In the genomic region with DNA sequence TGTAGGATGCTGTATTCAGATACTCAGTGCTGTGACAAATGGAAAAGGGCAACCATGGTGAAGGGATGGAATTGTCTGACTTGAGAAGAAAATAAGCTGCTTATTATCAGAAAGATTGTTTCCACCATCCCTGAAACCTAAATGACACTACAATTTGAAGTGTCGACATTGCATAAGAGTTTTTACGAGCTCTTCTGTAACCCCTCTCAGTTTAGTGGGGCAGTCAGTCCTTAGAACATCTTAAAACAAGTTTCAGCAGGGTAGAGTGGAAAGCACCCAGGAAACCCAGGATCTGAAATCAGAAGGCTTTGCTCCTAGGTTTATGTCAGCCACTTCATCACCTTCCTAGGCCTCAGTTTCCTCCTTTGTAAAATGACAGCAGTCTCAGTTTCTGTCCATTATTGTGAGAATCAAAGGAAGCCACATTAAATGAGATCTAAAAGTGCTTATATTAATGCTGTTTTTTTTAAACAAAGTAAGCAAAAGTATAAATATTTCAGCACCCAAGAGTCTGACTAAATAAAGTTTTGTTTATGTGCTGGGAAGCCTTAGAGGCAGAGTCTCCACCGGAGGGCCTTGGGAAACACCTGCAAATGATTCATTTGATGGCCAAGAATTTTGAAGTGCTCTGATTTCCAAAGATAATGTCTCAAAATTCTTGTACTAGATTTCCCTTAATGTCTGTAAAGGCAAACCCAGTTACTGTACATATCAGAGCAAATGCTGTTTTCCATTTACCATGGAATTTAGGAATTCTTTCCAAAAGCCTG, we compare ENCODE assay signal across 2 cellular contexts.
A peak's percentile ranks its signal among the peaks of the same experiment; 100 is the strongest.
TF ChIP-seq lines count a peak whose summit lies in the region.

No MANE protein-coding gene starts in this region.

TF ChIP-seq in liver, 16 proteins besides CTCF, POLR2A, EP300 and RAD21:
- TF ChIP-seq SP1 (IDR thresholded peaks at IDR 0.05) (no peak), HNF4G (IDR thresholded peaks at IDR 0.05) (no peak), JUND (IDR thresholded peaks at IDR 0.05) (no peak)
- TF ChIP-seq, protein P1, sequence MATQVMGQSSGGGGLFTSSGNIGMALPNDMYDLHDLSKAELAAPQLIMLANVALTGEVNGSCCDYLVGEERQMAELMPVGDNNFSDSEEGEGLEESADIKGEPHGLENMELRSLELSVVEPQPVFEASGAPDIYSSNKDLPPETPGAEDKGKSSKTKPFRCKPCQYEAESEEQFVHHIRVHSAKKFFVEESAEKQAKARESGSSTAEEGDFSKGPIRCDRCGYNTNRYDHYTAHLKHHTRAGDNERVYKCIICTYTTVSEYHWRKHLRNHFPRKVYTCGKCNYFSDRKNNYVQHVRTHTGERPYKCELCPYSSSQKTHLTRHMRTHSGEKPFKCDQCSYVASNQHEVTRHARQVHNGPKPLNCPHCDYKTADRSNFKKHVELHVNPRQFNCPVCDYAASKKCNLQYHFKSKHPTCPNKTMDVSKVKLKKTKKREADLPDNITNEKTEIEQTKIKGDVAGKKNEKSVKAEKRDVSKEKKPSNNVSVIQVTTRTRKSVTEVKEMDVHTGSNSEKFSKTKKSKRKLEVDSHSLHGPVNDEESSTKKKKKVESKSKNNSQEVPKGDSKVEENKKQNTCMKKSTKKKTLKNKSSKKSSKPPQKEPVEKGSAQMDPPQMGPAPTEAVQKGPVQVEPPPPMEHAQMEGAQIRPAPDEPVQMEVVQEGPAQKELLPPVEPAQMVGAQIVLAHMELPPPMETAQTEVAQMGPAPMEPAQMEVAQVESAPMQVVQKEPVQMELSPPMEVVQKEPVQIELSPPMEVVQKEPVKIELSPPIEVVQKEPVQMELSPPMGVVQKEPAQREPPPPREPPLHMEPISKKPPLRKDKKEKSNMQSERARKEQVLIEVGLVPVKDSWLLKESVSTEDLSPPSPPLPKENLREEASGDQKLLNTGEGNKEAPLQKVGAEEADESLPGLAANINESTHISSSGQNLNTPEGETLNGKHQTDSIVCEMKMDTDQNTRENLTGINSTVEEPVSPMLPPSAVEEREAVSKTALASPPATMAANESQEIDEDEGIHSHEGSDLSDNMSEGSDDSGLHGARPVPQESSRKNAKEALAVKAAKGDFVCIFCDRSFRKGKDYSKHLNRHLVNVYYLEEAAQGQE (IDR thresholded peaks at IDR 0.05): peak; percentile 1

TF ChIP-seq in HepG2, 621 proteins besides CTCF, POLR2A, EP300 and RAD21:
- no peak for TF ChIP-seq HNRNPK (IDR thresholded peaks at IDR 0.05; ENCODE audit: low read depth, low read length, poor library complexity, severe bottlenecking)
- TF ChIP-seq ZNF33B (CRISPR knock-in tag; IDR thresholded peaks at IDR 0.05): no peak
- no peak for TF ChIP-seq MIXL1 (CRISPR knock-in tag; IDR thresholded peaks at IDR 0.05)
- TF ChIP-seq CCAR2 (optimal IDR thresholded peaks at IDR 0.05; ENCODE audit: low read depth, low read length): no peak
- no peak for TF ChIP-seq HDAC2 (CRISPR knock-in tag; IDR thresholded peaks at IDR 0.05)
- no peak for TF ChIP-seq ZSCAN25 (CRISPR knock-in tag; IDR thresholded peaks at IDR 0.05)
- TF ChIP-seq HNRNPUL1 (IDR thresholded peaks at IDR 0.05; ENCODE audit: low read depth, low read length): no peak
- no peak for TF ChIP-seq SPEN (CRISPR knock-in tag; IDR thresholded peaks at IDR 0.05; ENCODE audit: low read depth)
- TF ChIP-seq NR1H2 (CRISPR knock-in tag; IDR thresholded peaks at IDR 0.05; ENCODE audit: borderline replicate concordance, low read depth): no peak
- TF ChIP-seq EZH2 (conservative IDR thresholded peaks at IDR 0.05; ENCODE audit: low read depth, low read length): no peak
- TF ChIP-seq MBD4 (IDR thresholded peaks at IDR 0.05; ENCODE audit: borderline replicate concordance, low read length): no peak
- no peak for TF ChIP-seq AGO1 (IDR thresholded peaks at IDR 0.05; ENCODE audit: low read depth, low read length, poor library complexity, severe bottlenecking)
- TF ChIP-seq, protein P2, sequence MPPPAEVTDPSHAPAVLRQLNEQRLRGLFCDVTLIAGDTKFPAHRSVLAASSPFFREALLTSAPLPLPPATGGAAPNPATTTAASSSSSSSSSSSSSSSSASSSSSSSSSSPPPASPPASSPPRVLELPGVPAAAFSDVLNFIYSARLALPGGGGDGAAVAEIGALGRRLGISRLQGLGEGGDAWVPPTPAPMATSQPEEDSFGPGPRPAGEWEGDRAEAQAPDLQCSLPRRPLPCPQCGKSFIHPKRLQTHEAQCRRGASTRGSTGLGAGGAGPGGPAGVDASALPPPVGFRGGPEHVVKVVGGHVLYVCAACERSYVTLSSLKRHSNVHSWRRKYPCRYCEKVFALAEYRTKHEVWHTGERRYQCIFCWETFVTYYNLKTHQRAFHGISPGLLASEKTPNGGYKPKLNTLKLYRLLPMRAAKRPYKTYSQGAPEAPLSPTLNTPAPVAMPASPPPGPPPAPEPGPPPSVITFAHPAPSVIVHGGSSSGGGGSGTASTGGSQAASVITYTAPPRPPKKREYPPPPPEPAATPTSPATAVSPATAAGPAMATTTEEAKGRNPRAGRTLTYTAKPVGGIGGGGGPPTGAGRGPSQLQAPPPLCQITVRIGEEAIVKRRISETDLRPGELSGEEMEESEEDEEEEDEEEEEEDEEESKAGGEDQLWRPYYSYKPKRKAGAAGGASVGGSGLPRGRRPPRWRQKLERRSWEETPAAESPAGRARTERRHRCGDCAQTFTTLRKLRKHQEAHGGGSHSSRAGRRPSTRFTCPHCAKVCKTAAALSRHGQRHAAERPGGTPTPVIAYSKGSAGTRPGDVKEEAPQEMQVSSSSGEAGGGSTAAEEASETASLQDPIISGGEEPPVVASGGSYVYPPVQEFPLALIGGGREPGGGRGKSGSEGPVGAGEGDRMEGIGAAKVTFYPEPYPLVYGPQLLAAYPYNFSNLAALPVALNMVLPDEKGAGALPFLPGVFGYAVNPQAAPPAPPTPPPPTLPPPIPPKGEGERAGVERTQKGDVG (CRISPR knock-in tag; IDR thresholded peaks at IDR 0.05; ENCODE audit: borderline replicate concordance): no peak
- no peak for TF ChIP-seq AGO2 (optimal IDR thresholded peaks at IDR 0.05; ENCODE audit: low read depth, low read length)
- no peak for TF ChIP-seq NFKBIZ (CRISPR knock-in tag; IDR thresholded peaks at IDR 0.05)
- TF ChIP-seq ZFY (CRISPR knock-in tag; IDR thresholded peaks at IDR 0.05): no peak
- TF ChIP-seq, protein P3, sequence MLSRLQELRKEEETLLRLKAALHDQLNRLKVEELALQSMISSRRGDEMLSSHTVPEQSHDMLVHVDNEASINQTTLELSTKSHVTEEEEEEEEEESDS (CRISPR knock-in tag; IDR thresholded peaks at IDR 0.05; ENCODE audit: borderline replicate concordance): no peak
- TF ChIP-seq JUN (CRISPR knock-in tag; IDR thresholded peaks at IDR 0.05): no peak
- TF ChIP-seq BRD4 (CRISPR knock-in tag; IDR thresholded peaks at IDR 0.05): no peak
- no peak for TF ChIP-seq ERF (CRISPR knock-in tag; IDR thresholded peaks at IDR 0.05)
